In genomic region chr9:94165592-94166236, GRCh38 we compare ENCODE assay signal across 8 cellular contexts.
A peak's percentile ranks its signal among the peaks of the same experiment; 100 is the strongest.
DNase-seq lines count a peak whose midpoint lies in the region; ATAC-seq, FAIRE-seq and TF ChIP-seq lines count a peak whose summit lies in the region.

No MANE protein-coding gene starts in this region.

- no peaks in the 10 kb centered on the region for H3K27me3 Mint-ChIP-seq in activated naive CD8-positive, alpha-beta T cell treated with anti-CD3 and anti-CD28 coated beads, Interleukin-2, amount 50 U/mL, for 24 hours

- DNase-seq in GM10248 (ENCODE audit: extremely low spot score): peak; percentile 99
- peak; percentile 92 to 99 (median 99) for DNase-seq in NCI-H1417 (lab: John Stamatoyannopoulos, UW)
- DNase-seq in activated naive CD8-positive, alpha-beta T cell treated with anti-CD3 and anti-CD28 coated beads, Interleukin-2, amount 50 U/mL, for 24 hours: peak; percentile 94
- DNase-seq in Right ventricle myocardium superior: peak; percentile 98
- DNase-seq in pancreas: peak; percentile 94 to 99 (median 98)
- DNase-seq in tibial artery: peak; percentile 98 to 99

- H3K9me3 ChIP-seq in SU-DHL-6 (ENCODE audit: insufficient read depth, low read length) (no peaks in the 10 kb centered on the region), pancreas (no peaks in the 10 kb centered on the region), tibial artery (no peaks in the 10 kb centered on the region)

- POLR2A ChIA-PET in GM10248 (lab: Yijun Ruan, JAX): interaction anchor here (0.6 to 1.1 kb wide), 2 partner anchors 9 to 27 kb away, joined by 3 to 4 read pairs; no protein-coding TSS in a partner anchor

- H3K36me3 Mint-ChIP-seq in activated naive CD8-positive, alpha-beta T cell treated with anti-CD3 and anti-CD28 coated beads, Interleukin-2, amount 50 U/mL, for 24 hours (ENCODE audit: low read depth): peaks cover 27% of the 10 kb centered on the region

- H3K27ac ChIP-seq in SU-DHL-6 (ENCODE audit: low read depth, low read length): peak overlapping the region; percentile 94
- peak overlapping the region; percentile 97 to 100 (median 100) for H3K27ac ChIP-seq in pancreas
- H3K27ac ChIP-seq in tibial artery: peak overlapping the region; percentile 97 to 99

- H3K9me2 ChIP-seq in SU-DHL-6 (replicated peaks; ENCODE audit: insufficient read depth, low read length): no peaks in the 10 kb centered on the region

- TF ChIP-seq CTCF in GM10248 (IDR thresholded peaks at IDR 0.05; ENCODE audit: control extremely low read depth, extremely low read depth, low read depth, missing control alignments) (no peak), SU-DHL-6 (IDR thresholded peaks at IDR 0.05; ENCODE audit: insufficient read depth, low read length, poor library complexity, severe bottlenecking) (no peak), pancreas (IDR thresholded peaks at IDR 0.05) (no peak), tibial artery (IDR thresholded peaks at IDR 0.05) (peak in 1 of 2 experiments; percentile 17)

- peaks cover 16% of the 10 kb centered on the region; the same call in 1 of the 2 replicates for H3F3A ChIP-seq in SU-DHL-6 (ENCODE audit: insufficient read depth)

- peak overlapping the region; percentile 64 for H2AFZ ChIP-seq in SU-DHL-6 (ENCODE audit: low read depth, low read length, severe bottlenecking)

- H4K20me1 ChIP-seq in SU-DHL-6 (ENCODE audit: low read depth, low read length): peaks cover 36% of the 10 kb centered on the region

- CTCF ChIA-PET in GM10248 (lab: Yijun Ruan, JAX): interaction anchor here (0.9 to 2.9 kb wide), 3 partner anchors 32 to 152 kb away, joined by 3 to 14 read pairs (median 3); no protein-coding TSS in a partner anchor

- H3K9me3 Mint-ChIP-seq in activated naive CD8-positive, alpha-beta T cell treated with anti-CD3 and anti-CD28 coated beads, Interleukin-2, amount 50 U/mL, for 24 hours: no peaks in the 10 kb centered on the region

- no peak for FAIRE-seq in pancreas (lab: Jason Lieb, UNC)

- peak overlapping the region; percentile 74 for H3K4me3 Mint-ChIP-seq in activated naive CD8-positive, alpha-beta T cell treated with anti-CD3 and anti-CD28 coated beads, Interleukin-2, amount 50 U/mL, for 24 hours

- H3K4me1 ChIP-seq in pancreas (peaks cover 7 to 33% (median 18%) of the 10 kb centered on the region in 3 donors), tibial artery (peaks cover 4 to 39% (median 18%) of the 10 kb centered on the region in 4 donors)

- peaks cover 46% of the 10 kb centered on the region for H3K4me1 Mint-ChIP-seq in activated naive CD8-positive, alpha-beta T cell treated with anti-CD3 and anti-CD28 coated beads, Interleukin-2, amount 50 U/mL, for 24 hours

- H3K4me3 ChIP-seq in SU-DHL-6 (ENCODE audit: insufficient read depth, low read length, poor library complexity, severe bottlenecking) (peak overlapping the region; percentile 87), pancreas (peak overlapping the region; percentile 84 to 95 (median 90)), tibial artery (peak overlapping the region; percentile 88 to 93)

- ATAC-seq in HG02763 (IDR thresholded peaks at IDR 0.05; ENCODE audit: unreplicated experiment): peak; percentile 89
- peak; percentile 94 for ATAC-seq in activated naive CD8-positive, alpha-beta T cell treated with anti-CD3 and anti-CD28 coated beads, Interleukin-2, amount 50 U/mL, for 24 hours
- ATAC-seq in Right ventricle myocardium superior (ENCODE audit: poor library complexity): peak; percentile 94
- ATAC-seq in pancreas: peak; percentile 85 to 95 (median 89)

- H3K4me2 ChIP-seq in SU-DHL-6 (ENCODE audit: low read depth, low read length, poor library complexity, severe bottlenecking): peak overlapping the region; percentile 76

- H3K27me3 ChIP-seq in SU-DHL-6 (ENCODE audit: low read length) (no peaks in the 10 kb centered on the region), pancreas (no peaks in the 10 kb centered on the region), tibial artery (no peaks in the 10 kb centered on the region)

- H3K79me2 ChIP-seq in SU-DHL-6 (ENCODE audit: insufficient read depth, low read length): peaks cover 39% of the 10 kb centered on the region

- 5 to 8% methylated on average over 38 to 50 of the region's 50 CpGs for WGBS in pancreas, 2 donors

- peaks cover 13% of the 10 kb centered on the region for H3K36me3 ChIP-seq in SU-DHL-6 (ENCODE audit: low read length)
- H3K36me3 ChIP-seq in pancreas: no peaks in the 10 kb centered on the region
- H3K36me3 ChIP-seq in tibial artery: no peaks in the 10 kb centered on the region

- peak overlapping the region; percentile 80 for H3K27ac Mint-ChIP-seq in activated naive CD8-positive, alpha-beta T cell treated with anti-CD3 and anti-CD28 coated beads, Interleukin-2, amount 50 U/mL, for 24 hours

- peak overlapping the region; percentile 98 for H3K9ac ChIP-seq in SU-DHL-6 (ENCODE audit: low read length)

- intact Hi-C loops in Right ventricle myocardium superior (cut with DNase I): no loop called here
- intact Hi-C loops in pancreas (cut with DNase I): no loop called here
- intact Hi-C loops in tibial artery (cut with DNase I; ENCODE audit: low total_unique reads): loop anchor here (2.0 kb wide), 1 partner anchor 25 kb away; no protein-coding TSS in a partner anchor

Comparison
In these comparisons a context has a peak if more than half of its experiments do, and no peak if none do; other contexts are left out.
1. Peak in every context shown above with its lines: DNase-seq, ATAC-seq, H3K4me3 ChIP-seq and H3K27ac ChIP-seq.